Comparison of ENCODE assay signal across 2 cellular contexts in genomic region chr3:64803469-64803868, GRCh38.
TF ChIP-seq lines count a peak whose summit lies in the region.

No MANE protein-coding gene starts in this region.

TF ChIP-seq in GM23338, 12 proteins besides CTCF, POLR2A, EP300 and RAD21:
- TF ChIP-seq POLR2AphosphoS5 (IDR thresholded peaks at IDR 0.05; ENCODE audit: low read depth), result no peak
- TF ChIP-seq ZNF114 (CRISPR knock-in tag; IDR thresholded peaks at IDR 0.05), result no peak
- TF ChIP-seq REST (IDR thresholded peaks at IDR 0.05; ENCODE audit: unreplicated experiment), result no peak
- no peak for TF ChIP-seq STAT1 (IDR thresholded peaks at IDR 0.05; ENCODE audit: unreplicated experiment)
- TF ChIP-seq ZNF462 (CRISPR knock-in tag; IDR thresholded peaks at IDR 0.05), result no peak

TF ChIP-seq in SK-N-SH, 30 proteins besides CTCF, POLR2A, EP300 and RAD21:
- TF ChIP-seq FOSL2 (IDR thresholded peaks at IDR 0.05; ENCODE audit: borderline replicate concordance, low read depth) (no peak), ZBTB33 (IDR thresholded peaks at IDR 0.05; ENCODE audit: borderline replicate concordance, low read depth) (no peak), SMC3 (IDR thresholded peaks at IDR 0.05; ENCODE audit: low read depth, low read length) (no peak), MXI1 (IDR thresholded peaks at IDR 0.05; ENCODE audit: low read depth, low read length) (no peak), USF2 (IDR thresholded peaks at IDR 0.05; ENCODE audit: borderline replicate concordance, low read depth, low read length) (no peak), YY1 (IDR thresholded peaks at IDR 0.05; ENCODE audit: low read depth) (no peak), TCF12 (IDR thresholded peaks at IDR 0.05) (no peak), ELF1 (IDR thresholded peaks at IDR 0.05) (no peak), NFIC (IDR thresholded peaks at IDR 0.05; ENCODE audit: borderline replicate concordance) (no peak)
TF ChIP-seq in SK-N-SH: peak in this region for 0.
